Comparison of ENCODE assay signal across 11 cellular contexts in the genomic region with DNA sequence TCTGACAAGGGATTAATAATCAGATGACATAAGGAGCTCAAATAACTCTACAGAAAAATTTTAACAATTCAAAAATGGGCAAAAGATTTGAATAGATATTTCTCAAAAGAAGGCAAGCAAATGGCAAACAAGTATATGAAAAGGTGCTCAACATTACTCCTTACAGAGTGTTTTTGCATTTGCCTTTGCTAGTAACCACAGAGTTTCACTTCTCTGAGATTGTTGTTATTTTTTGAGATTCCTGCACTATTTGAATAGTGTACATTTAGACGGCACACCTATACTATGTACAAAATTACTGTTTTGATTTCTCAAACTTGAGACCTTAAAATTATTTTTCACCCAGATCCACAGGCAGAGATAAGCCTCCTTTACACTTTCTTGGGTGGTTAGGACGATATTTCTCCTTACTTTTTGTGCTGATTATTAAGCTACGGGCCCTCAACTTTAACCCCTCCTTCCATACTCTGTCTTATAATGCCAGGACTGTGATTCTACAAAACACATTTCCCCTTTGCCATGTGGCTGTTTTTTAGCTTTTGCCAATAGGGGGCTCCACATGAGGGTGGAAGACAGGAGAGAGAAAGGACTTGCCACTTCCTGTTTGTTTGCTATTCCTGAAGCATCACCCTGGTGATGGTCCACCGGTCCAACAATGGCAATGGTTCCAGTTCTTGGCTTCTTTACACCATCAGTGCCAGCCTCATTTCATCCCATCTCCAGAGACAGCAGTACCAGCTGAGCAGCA.
DNase-seq lines count a peak whose midpoint lies in the region; ATAC-seq and TF ChIP-seq lines count a peak whose summit lies in the region.
"Had no signal": no experiment of that assay in that cellular context is flagged by ENCODE, and none has a peak within 500 bp of the region (broad histone marks: within the 10 kb centered on the region; RNA-seq: fewer than 3 reads in every experiment).

No MANE protein-coding gene starts in this region.

- intact Hi-C loops in transverse colon (cut with DNase I; ENCODE audit: low total_unique reads) (no loop called here), Right ventricle myocardium inferior (cut with DNase I) (no loop called here)

- 74 to 82% methylated on average over 2 to 4 of the region's 4 CpGs for WGBS in transverse colon (ENCODE audit: low coverage in 1 of 2), 2 donors

- in situ Hi-C loops in SK-MEL-5 (cut with HindIII; ENCODE audit: low pct_unique_long_range_greater_than_20kb, low sequenced_read_pairs) = no loop called here
- in situ Hi-C loops in transverse colon (cut with MboI; ENCODE audit: low pct_ligation_motif_present in 1 of 4, low pct_unique_long_range_greater_than_20kb in 1 of 4, low sequenced_read_pairs in 3 of 4) = no loop called here

- DNase-seq in SK-MEL-5 (ENCODE audit: low read depth, low spot score) (peak; percentile 61), transverse colon (no peak), right atrium auricular region (ENCODE audit: low spot score) (no peak), Right ventricle myocardium inferior (ENCODE audit: missing footprints) (no peak), NCI-H1048 (lab: John Stamatoyannopoulos, UW) (no peak)
- DNase-seq: glutamatergic neuron, GOT3 had no signal

- no peaks in the 10 kb centered on the region for H3K36me3 ChIP-seq in transverse colon
- no peaks in the 10 kb centered on the region for H3K36me3 ChIP-seq in right atrium auricular region
- H3K36me3 ChIP-seq: BLaER1 had no signal

- H3K9me3 ChIP-seq in transverse colon = no peaks in the 10 kb centered on the region
- no peaks in the 10 kb centered on the region for H3K9me3 ChIP-seq in right atrium auricular region
- H3K9me3 ChIP-seq: BLaER1 had no signal

- H3K27me3 ChIP-seq in transverse colon (no peaks in the 10 kb centered on the region), right atrium auricular region (no peaks in the 10 kb centered on the region)
- H3K27me3 ChIP-seq: BLaER1 had no signal

- H3K4me3 ChIP-seq in transverse colon = no peak overlapping the region
- no peak overlapping the region for H3K4me3 ChIP-seq in right atrium auricular region
- H3K4me3 ChIP-seq: BLaER1 had no signal

- TF ChIP-seq POLR2A in transverse colon (IDR thresholded peaks at IDR 0.05) = no peak

- TF ChIP-seq EP300 in transverse colon (IDR thresholded peaks at IDR 0.05; ENCODE audit: low read depth) = no peak

- ATAC-seq in GM19324 (IDR thresholded peaks at IDR 0.05; ENCODE audit: low FRiP score, unreplicated experiment) = peak; percentile 74
- peak; percentile 81 for ATAC-seq in HG03095 (IDR thresholded peaks at IDR 0.05; ENCODE audit: unreplicated experiment)
- no peak for ATAC-seq in Right ventricle myocardium inferior

- TF ChIP-seq CTCF in C4-2B (conservative IDR thresholded peaks at IDR 0.05) = peak; percentile 20
- TF ChIP-seq CTCF in transverse colon (IDR thresholded peaks at IDR 0.05) = no peak
- no peak for TF ChIP-seq CTCF in right atrium auricular region (IDR thresholded peaks at IDR 0.05)

- no peaks in the 10 kb centered on the region for H3K4me1 ChIP-seq in transverse colon
- no peaks in the 10 kb centered on the region for H3K4me1 ChIP-seq in right atrium auricular region
- H3K4me1 ChIP-seq: BLaER1 had no signal

- no peak overlapping the region for H3K27ac ChIP-seq in C4-2B
- no peak overlapping the region for H3K27ac ChIP-seq in transverse colon
- H3K27ac ChIP-seq in right atrium auricular region = no peak overlapping the region
- H3K27ac ChIP-seq: BLaER1 had no signal
